Comparison of ENCODE assay signal across 18 cellular contexts in genomic region chr17:9985622-9986021, GRCh38.
DNase-seq lines count a peak whose midpoint lies in the region; ATAC-seq lines count a peak whose summit lies in the region.
"Had no signal": no experiment of that assay in that cellular context is flagged by ENCODE, and none has a peak within 500 bp of the region (broad histone marks: within the 10 kb centered on the region; RNA-seq: fewer than 3 reads in every experiment).

No MANE protein-coding gene starts in this region.

- H3K4me3 ChIP-seq in neuronal stem cell (ENCODE audit: low read length in 2 of 2) (no peak overlapping the region), GM23248 (no peak overlapping the region)
- H3K4me3 ChIP-seq: GM12878 had no signal

- no peak overlapping the region for H4K91ac ChIP-seq in neuronal stem cell (ENCODE audit: low read depth, low read length, poor library complexity)

- H2AFZ ChIP-seq in neuronal stem cell (ENCODE audit: low read length) = no peak overlapping the region
- H2AFZ ChIP-seq in GM23248 = no peak overlapping the region

- H3K27ac Mint-ChIP-seq in stimulated activated naive B cell treated with anti-CD40 and anti-IgM and Interleukin-4, amounts not matched to agents 10 μg/mL and 1 μg/mL and 100 μg/mL, for 72 hours = peak overlapping the region; percentile 11
- H3K27ac Mint-ChIP-seq in stimulated activated memory B cell treated with anti-CD40 and anti-IgM and Interleukin-4, amounts not matched to agents 10 μg/mL and 1 μg/mL and 100 μg/mL, for 72 hours = no peak overlapping the region
- H3K27ac Mint-ChIP-seq: CD4-positive, CD25-positive, alpha-beta regulatory T cell had no signal

- H2BK5ac ChIP-seq in neuronal stem cell (ENCODE audit: low read length) = no peak overlapping the region

- H3K36me3 ChIP-seq in neuronal stem cell (replicated peaks in 1 of 2; ENCODE audit: control insufficient read depth in 2 of 2, insufficient read depth in 2 of 2, low read length in 2 of 2) (no peaks in the 10 kb centered on the region), GM23248 (ENCODE audit: low read depth) (no peaks in the 10 kb centered on the region)

- no peaks in the 10 kb centered on the region for H3K79me2 ChIP-seq in GM23248 (ENCODE audit: insufficient read depth)

- no peaks in the 10 kb centered on the region for H3K4me1 ChIP-seq in neuronal stem cell (ENCODE audit: control insufficient read depth in 2 of 2, insufficient read depth in 1 of 2, low read depth in 1 of 2, low read length in 2 of 2)
- H3K4me1 ChIP-seq in GM23248 (ENCODE audit: insufficient read depth) = no peaks in the 10 kb centered on the region

- no peak overlapping the region for H2BK12ac ChIP-seq in neuronal stem cell (ENCODE audit: low read length)

- H3K27ac ChIP-seq in neuronal stem cell (replicated peaks; ENCODE audit: low read length) (no peak overlapping the region), GM23248 (no peak overlapping the region)

- no peak overlapping the region for H2BK15ac ChIP-seq in neuronal stem cell (ENCODE audit: low read length)

- peak overlapping the region; percentile 52 for H3K18ac ChIP-seq in neuronal stem cell (ENCODE audit: low read length)

- DNase-seq in UCSD-AML1 (lab: John Stamatoyannopoulos, UW; ENCODE audit: unreplicated experiment) (peak; percentile 22), neuronal stem cell (ENCODE audit: low spot score) (no peak), GM23248 (no peak), iPS-NIHi11 (ENCODE audit: low spot score) (no peak)
- no peak for DNase-seq in stimulated activated naive B cell treated with anti-CD40 and anti-IgM and Interleukin-4, amounts not matched to agents 10 μg/mL and 1 μg/mL and 100 μg/mL, for 72 hours
- no peak for DNase-seq in activated naive CD4-positive, alpha-beta T cell treated with Interleukin-2 at 50 U/mL for 16 hours
- DNase-seq: AML-193; CD4-positive, CD25-positive, alpha-beta regulatory T cell; CD8-positive, alpha-beta memory T cell; COR-L47; DMS 273 treated with DMSO at 0.1 percent for 48 hours; DMS53; DND-41; EL; H9 had no signal

- no peak overlapping the region for H3K4ac ChIP-seq in neuronal stem cell (ENCODE audit: low read length)

- no peak overlapping the region for H3K23ac ChIP-seq in neuronal stem cell (ENCODE audit: low read depth, low read length, poor library complexity)

- no peak for ATAC-seq in stimulated activated naive B cell treated with anti-CD40 and anti-IgM and Interleukin-4, amounts not matched to agents 10 μg/mL and 1 μg/mL and 100 μg/mL, for 72 hours (replicated peaks)
- no peak for ATAC-seq in stimulated activated memory B cell treated with anti-CD40 and anti-IgM and Interleukin-4, amounts not matched to agents 10 μg/mL and 1 μg/mL and 100 μg/mL, for 72 hours
- ATAC-seq: GM12878, HepG2 had no signal

- peaks cover 19 to 48% of the 10 kb centered on the region in 2 donors for H3K4me1 Mint-ChIP-seq in stimulated activated naive B cell treated with anti-CD40 and anti-IgM and Interleukin-4, amounts not matched to agents 10 μg/mL and 1 μg/mL and 100 μg/mL, for 72 hours
- H3K4me1 Mint-ChIP-seq in stimulated activated memory B cell treated with anti-CD40 and anti-IgM and Interleukin-4, amounts not matched to agents 10 μg/mL and 1 μg/mL and 100 μg/mL, for 72 hours = peaks cover 8% of the 10 kb centered on the region
- H3K4me1 Mint-ChIP-seq: CD4-positive, CD25-positive, alpha-beta regulatory T cell had no signal

- no peaks in the 10 kb centered on the region for H3K27me3 Mint-ChIP-seq in stimulated activated naive B cell treated with anti-CD40 and anti-IgM and Interleukin-4, amounts not matched to agents 10 μg/mL and 1 μg/mL and 100 μg/mL, for 72 hours
- H3K27me3 Mint-ChIP-seq in stimulated activated memory B cell treated with anti-CD40 and anti-IgM and Interleukin-4, amounts not matched to agents 10 μg/mL and 1 μg/mL and 100 μg/mL, for 72 hours = no peaks in the 10 kb centered on the region
- H3K27me3 Mint-ChIP-seq: CD4-positive, CD25-positive, alpha-beta regulatory T cell; CD8-positive, alpha-beta memory T cell had no signal

- H3K27me3 ChIP-seq in neuronal stem cell (ENCODE audit: control insufficient read depth in 3 of 3, insufficient read depth in 3 of 3, low read depth in 1 of 3, low read length in 3 of 3) (no peaks in the 10 kb centered on the region), GM23248 (replicated peaks; ENCODE audit: insufficient read depth) (no peaks in the 10 kb centered on the region)

- H3K9me2 ChIP-seq in GM23248 (ENCODE audit: insufficient read depth) = no peaks in the 10 kb centered on the region

- H3K4me2 ChIP-seq in neuronal stem cell (ENCODE audit: insufficient read depth, low read length, poor library complexity, severe bottlenecking) (no peak overlapping the region), GM23248 (ENCODE audit: unreplicated experiment) (no peak overlapping the region)

- no peak overlapping the region for H3K4me3 Mint-ChIP-seq in stimulated activated naive B cell treated with anti-CD40 and anti-IgM and Interleukin-4, amounts not matched to agents 10 μg/mL and 1 μg/mL and 100 μg/mL, for 72 hours
- H3K4me3 Mint-ChIP-seq in stimulated activated memory B cell treated with anti-CD40 and anti-IgM and Interleukin-4, amounts not matched to agents 10 μg/mL and 1 μg/mL and 100 μg/mL, for 72 hours = no peak overlapping the region
- H3K4me3 Mint-ChIP-seq: CD4-positive, CD25-positive, alpha-beta regulatory T cell; CD8-positive, alpha-beta memory T cell; H9 had no signal

- H3K9me3 ChIP-seq in neuronal stem cell (replicated peaks in 1 of 2; ENCODE audit: control insufficient read depth in 2 of 2, insufficient read depth in 1 of 2, low read depth in 1 of 2, low read length in 2 of 2) = no peaks in the 10 kb centered on the region
- no peaks in the 10 kb centered on the region for H3K9me3 ChIP-seq in GM23248 (ENCODE audit: low read depth)

- no peaks in the 10 kb centered on the region for H3K79me1 ChIP-seq in neuronal stem cell (ENCODE audit: low read depth, low read length)

- H3K36me3 Mint-ChIP-seq in stimulated activated naive B cell treated with anti-CD40 and anti-IgM and Interleukin-4, amounts not matched to agents 10 μg/mL and 1 μg/mL and 100 μg/mL, for 72 hours = peaks cover 14 to 21% of the 10 kb centered on the region in 2 donors
- H3K36me3 Mint-ChIP-seq in stimulated activated memory B cell treated with anti-CD40 and anti-IgM and Interleukin-4, amounts not matched to agents 10 μg/mL and 1 μg/mL and 100 μg/mL, for 72 hours = no peaks in the 10 kb centered on the region
- H3K36me3 Mint-ChIP-seq: CD4-positive, CD25-positive, alpha-beta regulatory T cell had no signal

- no peak overlapping the region for H4K8ac ChIP-seq in neuronal stem cell (ENCODE audit: low read depth, low read length)

- in situ Hi-C loops in GM23248 (cut with MboI) = no loop called here

- H3K14ac ChIP-seq in neuronal stem cell (ENCODE audit: low read length) = no peak overlapping the region

- no peaks in the 10 kb centered on the region for H3F3A ChIP-seq in GM23248 (ENCODE audit: insufficient read depth)

- H2BK120ac ChIP-seq in neuronal stem cell (ENCODE audit: low read depth, low read length) = no peak overlapping the region

- WGBS in neuronal stem cell (ENCODE audit: extremely low coverage in 2 of 2, insufficient read length in 2 of 2, insufficient replicate concordance in 1 of 2), 2 donors = no CpG with 5 or more reads among the region's 8 CpGs
- 88 to 90% methylated on average over 8 of the region's 8 CpGs for WGBS in GM23248 (ENCODE audit: low coverage in 1 of 2, low lambda C conversion rate in 2 of 2, missing lambda C conversion rate in 2 of 2), 2 experiments

- no peak overlapping the region for H3K9ac ChIP-seq in neuronal stem cell (ENCODE audit: low read depth, low read length, poor library complexity)
- H3K9ac ChIP-seq in GM23248 = no peak overlapping the region

- H3K9me3 Mint-ChIP-seq in stimulated activated naive B cell treated with anti-CD40 and anti-IgM and Interleukin-4, amounts not matched to agents 10 μg/mL and 1 μg/mL and 100 μg/mL, for 72 hours = peaks cover 0 to 4% of the 10 kb centered on the region in 2 donors
- H3K9me3 Mint-ChIP-seq in stimulated activated memory B cell treated with anti-CD40 and anti-IgM and Interleukin-4, amounts not matched to agents 10 μg/mL and 1 μg/mL and 100 μg/mL, for 72 hours = peaks cover 3% of the 10 kb centered on the region

- no peaks in the 10 kb centered on the region for H4K20me1 ChIP-seq in GM23248 (ENCODE audit: insufficient read depth)

- H2AK5ac ChIP-seq in neuronal stem cell (ENCODE audit: low read depth, low read length) = peak overlapping the region; percentile 41
